In the genomic region with DNA sequence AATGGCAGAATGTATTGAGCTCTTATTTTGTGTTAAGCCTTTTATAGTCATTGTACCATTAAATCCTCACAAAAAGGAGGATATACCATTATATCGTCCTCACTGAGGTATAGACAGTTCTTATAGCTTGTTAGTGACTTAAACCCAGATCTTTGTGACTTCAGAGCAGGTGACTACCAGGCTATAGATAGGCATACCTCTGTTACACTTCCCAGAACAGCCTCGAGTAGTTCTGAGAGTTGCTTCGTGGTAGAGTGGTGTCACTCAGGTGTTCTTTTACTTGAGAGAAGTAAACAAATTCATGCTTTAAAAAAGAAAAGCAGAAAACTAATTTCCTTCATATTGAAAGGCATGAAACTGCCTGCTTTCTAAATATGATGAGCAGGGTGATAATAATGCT, we compare ENCODE assay signal across 14 cellular contexts. TPM values are rescaled to one million over a fixed set of nuclear protein-coding genes. Genes with fewer than 3 reads are reported as not detected.
A peak's percentile ranks its signal among the peaks of the same experiment; 100 is the strongest.
DNase-seq lines count a peak whose midpoint lies in the region; ATAC-seq and TF ChIP-seq lines count a peak whose summit lies in the region.
"Had no signal": no experiment of that assay in that cellular context is flagged by ENCODE, and none has a peak within 500 bp of the region (broad histone marks: within the 10 kb centered on the region; RNA-seq: fewer than 3 reads in every experiment).

No MANE protein-coding gene starts in this region.

- no peak overlapping the region for H2AFZ ChIP-seq in KMS-11 (ENCODE audit: low read depth)
- no peak overlapping the region for H2AFZ ChIP-seq in parathyroid adenoma

- H4K20me1 ChIP-seq in KMS-11 (ENCODE audit: insufficient read depth): no peaks in the 10 kb centered on the region

- H3K36me3 ChIP-seq in KMS-11 (ENCODE audit: insufficient read depth) (no peaks in the 10 kb centered on the region), parathyroid adenoma (ENCODE audit: control insufficient read depth, insufficient read depth, low read length) (no peaks in the 10 kb centered on the region)

- peaks cover 14% of the 10 kb centered on the region for H3K4me1 Mint-ChIP-seq in activated CD4-positive, alpha-beta T cell treated with anti-CD3 and anti-CD28 coated beads, Interleukin-2, amount 10 ng/mL, durations not matched to agents 7 days and 5 days
- no peaks in the 10 kb centered on the region for H3K4me1 Mint-ChIP-seq in CD14-positive monocyte

- TF ChIP-seq CTCF in KMS-11 (conservative IDR thresholded peaks at IDR 0.05; ENCODE audit: low read depth, low read length) (no peak), parathyroid adenoma (IDR thresholded peaks at IDR 0.05) (no peak), CD14-positive monocyte (IDR thresholded peaks at IDR 0.05) (no peak)

- H3K4me3 ChIP-seq in KMS-11 (IDR thresholded peaks at IDR 0.05; ENCODE audit: insufficient read depth, low read depth, low read length) (no peak overlapping the region), parathyroid adenoma (ENCODE audit: low read depth, low read length) (no peak overlapping the region)
- H3K4me3 ChIP-seq: SJSA1 had no signal

- CTCF ChIA-PET in activated CD4-positive, alpha-beta T cell treated with anti-CD3 and anti-CD28 coated beads, Interleukin-2, amount 10 ng/mL, durations not matched to agents 7 days and 5 days (lab: Charles Lee): interaction anchor here (0.7 to 1.0 kb wide), 2 partner anchors 15 to 347 kb away, joined by 3 to 4 read pairs; no protein-coding TSS in a partner anchor

- H3K27ac Mint-ChIP-seq in activated CD4-positive, alpha-beta T cell treated with anti-CD3 and anti-CD28 coated beads, Interleukin-2, amount 10 ng/mL, durations not matched to agents 7 days and 5 days: peak overlapping the region; percentile 78
- no peak overlapping the region for H3K27ac Mint-ChIP-seq in CD14-positive monocyte
- H3K27ac Mint-ChIP-seq: H9 had no signal

- no peak overlapping the region for H3K4me3 Mint-ChIP-seq in activated CD4-positive, alpha-beta T cell treated with anti-CD3 and anti-CD28 coated beads, Interleukin-2, amount 10 ng/mL, durations not matched to agents 7 days and 5 days
- no peak overlapping the region for H3K4me3 Mint-ChIP-seq in CD14-positive monocyte
- H3K4me3 Mint-ChIP-seq: H9 had no signal

- no peaks in the 10 kb centered on the region for H3K9me3 ChIP-seq in parathyroid adenoma (ENCODE audit: control insufficient read depth, low read length)
- H3K9me3 ChIP-seq: SJSA1 had no signal

- H3K27me3 ChIP-seq in KMS-11 (ENCODE audit: insufficient read depth, low read depth) (no peaks in the 10 kb centered on the region), parathyroid adenoma (ENCODE audit: control insufficient read depth, insufficient read depth, low read length) (no peaks in the 10 kb centered on the region)
- H3K27me3 ChIP-seq: SJSA1 had no signal

- POLR2A ChIA-PET in activated CD4-positive, alpha-beta T cell treated with anti-CD3 and anti-CD28 coated beads, Interleukin-2, amount 10 ng/mL, durations not matched to agents 7 days and 5 days (lab: Charles Lee): no interaction called here

- peak overlapping the region; percentile 14; the same call in 1 of the 2 replicates for H3K4me2 ChIP-seq in KMS-11
- H3K4me2 ChIP-seq in parathyroid adenoma (ENCODE audit: low read length): peak overlapping the region; percentile 50

- H3K9ac ChIP-seq in KMS-11 (no peak overlapping the region), parathyroid adenoma (no peak overlapping the region)

- DNase-seq in activated CD4-positive, alpha-beta T cell treated with anti-CD3 and anti-CD28 coated beads, Interleukin-2, amount 10 ng/mL, durations not matched to agents 7 days and 5 days: no peak
- DNase-seq in activated CD4-positive, alpha-beta T cell treated with anti-CD3 and anti-CD28 coated beads, Interleukin-2, amount 50 U/mL, for 48 hours: no peak
- DNase-seq in head of caudate nucleus (no peak), CD14-positive monocyte (ENCODE audit: low spot score) (no peak)
- DNase-seq: H9, KBM-7, NCI-H1092 treated with DMSO at 0.1 percent for 48 hours, NCI-H187 had no signal

- H3K4me1 ChIP-seq in KMS-11 (ENCODE audit: low read depth, poor library complexity, severe bottlenecking): peaks cover 17% of the 10 kb centered on the region
- no peaks in the 10 kb centered on the region for H3K4me1 ChIP-seq in parathyroid adenoma
- H3K4me1 ChIP-seq: SJSA1 had no signal

- H3K27me3 Mint-ChIP-seq in activated CD4-positive, alpha-beta T cell treated with anti-CD3 and anti-CD28 coated beads, Interleukin-2, amount 10 ng/mL, durations not matched to agents 7 days and 5 days: no peaks in the 10 kb centered on the region
- H3K27me3 Mint-ChIP-seq in CD14-positive monocyte (ENCODE audit: low read depth in 3 of 3): peaks cover 0 to 2% (median 0%) of the 10 kb centered on the region in 3 donors

- intact Hi-C loops in head of caudate nucleus (cut with DNase I) (no loop called here), CD14-positive monocyte (cut with micrococcal nuclease) (no loop called here)

- no peaks in the 10 kb centered on the region for H3K79me2 ChIP-seq in KMS-11 (ENCODE audit: insufficient read depth, low read depth)
- no peaks in the 10 kb centered on the region for H3K79me2 ChIP-seq in parathyroid adenoma

- peaks cover 5% of the 10 kb centered on the region for H3K36me3 Mint-ChIP-seq in activated CD4-positive, alpha-beta T cell treated with anti-CD3 and anti-CD28 coated beads, Interleukin-2, amount 10 ng/mL, durations not matched to agents 7 days and 5 days (ENCODE audit: low read depth)
- H3K36me3 Mint-ChIP-seq in CD14-positive monocyte: peaks cover 36 to 52% of the 10 kb centered on the region in 2 donors

- H3K27ac ChIP-seq in KMS-11: 0 out of 2 replicates have a peak overlapping the region, but pooled peaks have one; percentile 11
- H3K27ac ChIP-seq in parathyroid adenoma: no peak overlapping the region
- H3K27ac ChIP-seq: C4-2B, SJSA1 had no signal

- no peaks in the 10 kb centered on the region for H3K9me3 Mint-ChIP-seq in activated CD4-positive, alpha-beta T cell treated with anti-CD3 and anti-CD28 coated beads, Interleukin-2, amount 10 ng/mL, durations not matched to agents 7 days and 5 days
- H3K9me3 Mint-ChIP-seq in CD14-positive monocyte: peaks cover 0 to 2% (median 0%) of the 10 kb centered on the region in 7 donors
- H3K9me3 Mint-ChIP-seq: H9 had no signal

- ATAC-seq in GM21526 (IDR thresholded peaks at IDR 0.05; ENCODE audit: low FRiP score, unreplicated experiment) (peak; percentile 54), GM19463 (IDR thresholded peaks at IDR 0.05; ENCODE audit: unreplicated experiment) (no peak)

RNA-seq across cellular contexts. Expression of gene SEC22A, which starts 59.9 kb away (rescaled TPM):
- total RNA-seq in activated CD4-positive, alpha-beta T cell treated with anti-CD3 and anti-CD28 coated beads, Interleukin-2, amount 10 ng/mL, durations not matched to agents 7 days and 5 days: 10 to 100 TPM; 13.8 to 15.8 TPM
- 10 to 100 TPM in 1 of 2 donors, 1 to 10 TPM in 1; 8.8 to 11.0 TPM for polyA plus RNA-seq in CD14-positive monocyte
